Comparison of ENCODE assay signal across 11 cellular contexts in the genomic region with DNA sequence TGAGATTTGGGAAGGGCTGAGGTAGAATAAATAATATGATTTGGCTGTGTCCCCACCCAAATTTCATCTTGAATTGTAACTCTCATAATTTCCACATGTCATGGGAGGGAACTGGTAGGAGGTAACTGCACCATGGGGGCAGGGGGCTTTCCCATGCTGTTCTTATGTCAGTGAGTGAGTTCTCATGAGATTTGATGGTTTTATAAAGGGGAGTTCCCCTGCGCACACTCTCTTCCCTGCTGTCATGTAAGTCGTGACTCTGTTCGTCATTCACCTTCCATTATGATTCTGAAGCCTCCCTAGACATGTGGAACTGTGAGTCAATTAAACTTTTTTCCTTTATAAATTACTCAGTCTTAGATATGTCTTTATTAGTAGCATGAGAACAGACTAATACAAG.
DNase-seq lines count a peak whose midpoint lies in the region; ATAC-seq lines count a peak whose summit lies in the region.
"Had no signal": no experiment of that assay in that cellular context is flagged by ENCODE, and none has a peak within 500 bp of the region (broad histone marks: within the 10 kb centered on the region; RNA-seq: fewer than 3 reads in every experiment).

No MANE protein-coding gene starts in this region.

- DNase-seq in activated T-cell treated with anti-CD3 and anti-CD28 coated beads for 48 hours (ENCODE audit: low read depth) (peak; percentile 39), activated T-cell treated with anti-CD3 and anti-CD28 coated beads for 4 hours (no peak), NCI-H2029 treated with DMSO at 0.1 percent for 48 hours (lab: John Stamatoyannopoulos, UW) (no peak), EL (no peak)
- DNase-seq in activated naive CD4-positive, alpha-beta T cell treated with anti-CD3 and anti-CD28 coated beads, Interleukin-2, amount 50 U/mL, for 72 hours (ENCODE audit: low spot score in 2 of 2): no peak
- peak; percentile 24 for DNase-seq in stimulated activated CD4-positive, alpha-beta T cell treated with anti-CD3 and anti-CD28 coated beads, Interleukin-4, amount 100 ng/mL, for 1 hour
- DNase-seq in stimulated activated naive CD8-positive, alpha-beta T cell treated with anti-CD3 and anti-CD28 coated beads, Interleukin-15, amount 100 ng/mL, for 72 hours: peak in 1 of 2 donors; percentile 37
- DNase-seq: cerebellar nuclear complex, NCI-H2171, NCI-H526 treated with DMSO at 0.1 percent for 48 hours had no signal

- peak overlapping the region; percentile 25 to 73 for H3K27ac Mint-ChIP-seq in activated naive CD4-positive, alpha-beta T cell treated with anti-CD3 and anti-CD28 coated beads, Interleukin-2, amount 50 U/mL, for 72 hours
- H3K27ac Mint-ChIP-seq in stimulated activated naive CD8-positive, alpha-beta T cell treated with anti-CD3 and anti-CD28 coated beads, Interleukin-15, amount 100 ng/mL, for 72 hours: no peak overlapping the region
- H3K27ac Mint-ChIP-seq: memory B cell had no signal

- peak; percentile 90 to 94 for ATAC-seq in activated naive CD4-positive, alpha-beta T cell treated with anti-CD3 and anti-CD28 coated beads, Interleukin-2, amount 50 U/mL, for 72 hours
- peak; percentile 84 for ATAC-seq in stimulated activated naive CD8-positive, alpha-beta T cell treated with anti-CD3 and anti-CD28 coated beads, Interleukin-15, amount 100 ng/mL, for 72 hours

- no peaks in the 10 kb centered on the region for H3K27me3 Mint-ChIP-seq in stimulated activated naive CD8-positive, alpha-beta T cell treated with anti-CD3 and anti-CD28 coated beads, Interleukin-15, amount 100 ng/mL, for 72 hours

- peaks cover 19 to 21% of the 10 kb centered on the region in 2 donors for H3K36me3 Mint-ChIP-seq in activated naive CD4-positive, alpha-beta T cell treated with anti-CD3 and anti-CD28 coated beads, Interleukin-2, amount 50 U/mL, for 72 hours

- H3K4me1 Mint-ChIP-seq in stimulated activated naive CD8-positive, alpha-beta T cell treated with anti-CD3 and anti-CD28 coated beads, Interleukin-15, amount 100 ng/mL, for 72 hours: peaks cover 9% of the 10 kb centered on the region
- H3K4me1 Mint-ChIP-seq: memory B cell had no signal

- H3K4me3 Mint-ChIP-seq in stimulated activated naive CD8-positive, alpha-beta T cell treated with anti-CD3 and anti-CD28 coated beads, Interleukin-15, amount 100 ng/mL, for 72 hours: no peak overlapping the region
- H3K4me3 Mint-ChIP-seq: memory B cell had no signal

- H3K9me3 Mint-ChIP-seq in activated naive CD4-positive, alpha-beta T cell treated with anti-CD3 and anti-CD28 coated beads, Interleukin-2, amount 50 U/mL, for 72 hours: peaks cover 7 to 12% of the 10 kb centered on the region in 2 donors
- peaks cover 17 to 26% of the 10 kb centered on the region in 2 donors for H3K9me3 Mint-ChIP-seq in stimulated activated naive CD8-positive, alpha-beta T cell treated with anti-CD3 and anti-CD28 coated beads, Interleukin-15, amount 100 ng/mL, for 72 hours

Comparison
In these comparisons a context has a peak if more than half of its experiments do, and no peak if none do; other contexts are left out.
1. DNase-seq: peak in activated T-cell treated with anti-CD3 and anti-CD28 coated beads for 48 hours (single experiment) and stimulated activated CD4-positive, alpha-beta T cell treated with anti-CD3 and anti-CD28 coated beads, Interleukin-4, amount 100 ng/mL, for 1 hour (single experiment); none in activated T-cell treated with anti-CD3 and anti-CD28 coated beads for 4 hours (single experiment), activated naive CD4-positive, alpha-beta T cell treated with anti-CD3 and anti-CD28 coated beads, Interleukin-2, amount 50 U/mL, for 72 hours (0 of 2), NCI-H2029 treated with DMSO at 0.1 percent for 48 hours (single experiment) and EL (single experiment).
2. H3K27ac Mint-ChIP-seq: peak in activated naive CD4-positive, alpha-beta T cell treated with anti-CD3 and anti-CD28 coated beads, Interleukin-2, amount 50 U/mL, for 72 hours (2 of 2); none in stimulated activated naive CD8-positive, alpha-beta T cell treated with anti-CD3 and anti-CD28 coated beads, Interleukin-15, amount 100 ng/mL, for 72 hours (0 of 2).